ENCODE assay signal across 7 cellular contexts in the genomic region with DNA sequence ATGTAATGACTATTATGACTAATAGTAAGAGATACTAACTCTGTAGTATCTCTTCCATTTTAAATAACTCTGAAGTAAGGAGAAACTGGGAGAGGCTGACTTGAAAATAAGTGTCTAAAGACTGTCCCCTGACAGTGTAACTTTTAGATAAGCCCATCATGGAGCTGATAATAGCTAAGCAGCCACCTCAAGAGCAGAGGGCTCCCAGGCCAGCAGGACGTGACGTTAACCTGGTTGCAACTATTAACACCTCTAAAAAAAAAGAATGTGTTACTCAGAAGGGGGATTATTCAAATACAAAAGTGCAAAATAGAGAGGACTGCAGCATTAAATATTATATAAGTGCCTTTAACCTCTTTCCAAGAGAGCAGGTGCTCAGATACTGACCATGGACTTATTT. TPM values are rescaled to one million over a fixed set of nuclear protein-coding genes. Genes with fewer than 3 reads are reported as not detected.
A peak's percentile ranks its signal among the peaks of the same experiment; 100 is the strongest.
DNase-seq lines count a peak whose midpoint lies in the region; ATAC-seq, FAIRE-seq and TF ChIP-seq lines count a peak whose summit lies in the region.
"Not testable (repeated sequence)": the region's sequence is repeated elsewhere in the genome, so short reads cannot be mapped to it uniquely, and the experiment has no call there.
"Had no signal": no experiment of that assay in that cellular context is flagged by ENCODE, and none has a peak within 500 bp of the region (broad histone marks: within the 10 kb centered on the region; RNA-seq: fewer than 3 reads in every experiment).

No MANE protein-coding gene starts in this region.

- intact Hi-C loops in K562 (cut with micrococcal nuclease); natural killer cell (cut with micrococcal nuclease): not testable (repeated sequence)

- not testable (repeated sequence) for H3K27me3 Mint-ChIP-seq in immature natural killer cell (ENCODE audit: low read depth in 3 of 3); natural killer cell (ENCODE audit: low read depth in 2 of 2)

- H3K4me3 ChIP-seq in K562, cardiac muscle cell: not testable (repeated sequence)

- in situ Hi-C loops in K562 (cut with MboI): not testable (repeated sequence)

- peak; percentile 74 for FAIRE-seq in K562 (lab: Jason Lieb, UNC)

- H3K4me1 Mint-ChIP-seq in immature natural killer cell (peaks cover 15 to 17% of the 10 kb centered on the region in 2 donors), natural killer cell (peaks cover 14 to 16% of the 10 kb centered on the region in 2 donors)

- H3K4me1 ChIP-seq in K562 (replicated peaks in 1 of 2; ENCODE audit: control insufficient read depth in 2 of 2, insufficient read depth in 2 of 2, low read length in 2 of 2): not testable (repeated sequence)
- H3K4me1 ChIP-seq in cardiac muscle cell (ENCODE audit: low read depth): peaks cover 24% of the 10 kb centered on the region

- not testable (repeated sequence) for H3K36me3 ChIP-seq in K562 (ENCODE audit: control insufficient read depth, insufficient read depth, low read length); cardiac muscle cell

- not testable (repeated sequence) for H3K27ac ChIP-seq in K562 (ENCODE audit: extremely low read depth, low read depth, low read length)
- H3K27ac ChIP-seq in cardiac muscle cell: peak overlapping the region; percentile 73

- not testable (repeated sequence) for H3K9me1 ChIP-seq in K562 (ENCODE audit: control insufficient read depth, insufficient read depth, low read length)

- H3K4me2 ChIP-seq in K562 (ENCODE audit: insufficient read depth, low read length): not testable (repeated sequence)

- POLR2A ChIA-PET in K562 (lab: Yijun Ruan, JAX): not testable (repeated sequence)

- DNase-seq in OCI-M1 (lab: John Stamatoyannopoulos, UW) (peak; percentile 47), K562 (ENCODE audit: extremely low read depth in 1 of 4, low spot score in 3 of 4) (peak in 1 of 4 experiments; percentile 22), erythroblast (lab: John Stamatoyannopoulos, UW) (peak; percentile 11 to 68), immature natural killer cell (peak; percentile 43 to 55 (median 45))
- not testable (repeated sequence) for DNase-seq in cardiac muscle cell (ENCODE audit: low read depth in 1 of 2, low spot score in 1 of 2); natural killer cell

- BruUV-seq in K562 (replicated peaks; lab: Mats Ljungman, UMichigan): not testable (repeated sequence)

- not testable (repeated sequence) for H4K20me1 ChIP-seq in K562 (replicated peaks; ENCODE audit: control insufficient read depth, insufficient read depth, low read length)

- not testable (repeated sequence) for TF ChIP-seq RAD21 in K562 (CRISPR knock-in tag; conservative IDR thresholded peaks at IDR 0.05 in 1 of 2, IDR thresholded peaks at IDR 0.05 in 1 of 2)

- H3K4me3 Mint-ChIP-seq in immature natural killer cell (peak overlapping the region in 3 of 5 donors; percentile 3 to 57 (median 22)), natural killer cell (peak overlapping the region; percentile 50)

- H3K27me3 ChIP-seq in K562 (ENCODE audit: control insufficient read depth in 2 of 2, insufficient read depth in 2 of 2, low read length in 2 of 2); cardiac muscle cell: not testable (repeated sequence)

- WGBS in K562 (ENCODE audit: insufficient coverage, low coverage, missing lambda C conversion rate): 6% methylated on average over 2 of the region's 2 CpGs

- not testable (repeated sequence) for TF ChIP-seq CTCF in K562 (IDR thresholded peaks at IDR 0.05 in 2 of 3, conservative IDR thresholded peaks at IDR 0.05 in 1 of 3; ENCODE audit: insufficient read depth in 2 of 3, low read depth in 1 of 3, low read length in 3 of 3); cardiac muscle cell (IDR thresholded peaks at IDR 0.05; ENCODE audit: low read depth, low read length); natural killer cell (IDR thresholded peaks at IDR 0.05)

- not testable (repeated sequence) for TF ChIP-seq EP300 in K562 (IDR thresholded peaks at IDR 0.05; ENCODE audit: low read length)

- CTCF ChIA-PET in K562 (lab: Yijun Ruan, JAX; ENCODE audit: low intra/inter-chr PET ratio): not testable (repeated sequence)

- H3K79me2 ChIP-seq in K562 (ENCODE audit: control insufficient read depth, insufficient read depth, low read length): not testable (repeated sequence)

- not testable (repeated sequence) for H3K36me3 Mint-ChIP-seq in immature natural killer cell, natural killer cell

- peak overlapping the region; percentile 29 to 83 (median 77) for H3K27ac Mint-ChIP-seq in immature natural killer cell
- H3K27ac Mint-ChIP-seq in natural killer cell: peak overlapping the region; percentile 70 to 72

- not testable (repeated sequence) for TF ChIP-seq POLR2A in K562 (conservative IDR thresholded peaks at IDR 0.05); erythroblast (IDR thresholded peaks at IDR 0.05; ENCODE audit: low read length)

- ATAC-seq in K562: peak; percentile 94
- ATAC-seq in natural killer cell: peak; percentile 92 to 98 (median 98)

- not testable (repeated sequence) for H3K9ac ChIP-seq in K562 (ENCODE audit: insufficient read depth in 1 of 2, low read depth in 2 of 2, low read length in 2 of 2)

- H3K9me3 ChIP-seq in K562 (replicated peaks; ENCODE audit: control insufficient read depth, insufficient read depth, low read depth, low read length); cardiac muscle cell (ENCODE audit: low read depth): not testable (repeated sequence)

- H2AFZ ChIP-seq in K562 (ENCODE audit: low read depth, low read length): not testable (repeated sequence)

- H3K9me3 Mint-ChIP-seq in immature natural killer cell, natural killer cell: not testable (repeated sequence)

TF ChIP-seq in K562, 482 proteins besides CTCF, POLR2A, EP300 and RAD21:
- 0 out of 2 replicates have a peak, but pooled peaks have one; percentile 15 for TF ChIP-seq GABPA (tag; conservative IDR thresholded peaks at IDR 0.05; ENCODE audit: low read depth)

RNA-seq across cellular contexts. Expression of gene C1QTNF3, which starts 34.6 kb away (rescaled TPM):
- 3.7 and 5.2 TPM in 2 replicates for total RNA-seq in K562 (2011; cell fraction: chromatin; rRNA removed; ENCODE audit: low replicate concordance)
- 1.5 and 2.1 TPM in 2 replicates for total RNA-seq in K562 (2011; cell fraction: nucleolus; rRNA removed)
- 4.3 and 5.7 TPM in 2 replicates for total RNA-seq in K562 (2011; cell fraction: nucleoplasm; rRNA removed)
- 1.7 and 2.9 TPM in 2 replicates for total RNA-seq in K562 (2014; rRNA removed)
- total RNA-seq in K562 (2014; rRNA removed; fragmentation: Illumina TruSeq; extraction: Trizol): 1.8 and 2.4 TPM in 2 replicates
- 3.0 and 3.3 TPM in 2 replicates for total RNA-seq in K562 (2015; rRNA removed; fragmentation: Illumina TruSeq; extraction: Trizol)
- total RNA-seq in K562 (2021): 0.96 and 1.8 TPM in 2 replicates
- polyA plus RNA-seq in K562 (2011; rRNA removed): 1.9 and 3.0 TPM in 2 replicates
- polyA plus RNA-seq in K562 (2011; cell fraction: cytosol; rRNA removed): 0.30 and 1.3 TPM in 2 replicates
- polyA plus RNA-seq in K562 (2011; cell fraction: nucleus; rRNA removed): 6.3 and 11.8 TPM in 2 replicates
- polyA plus RNA-seq in K562 (2012): 2.0 and 4.1 TPM in 2 replicates
- 1.9 and 2.3 TPM in 2 replicates for polyA plus RNA-seq in K562 (2014; fragmentation: Illumina TruSeq; extraction: Trizol)
- polyA plus RNA-seq in K562 (2014; fragmentation: Nextera tagmentation; extraction: Ambion mirVana): under 1 TPM; 0.51 to 0.62 TPM
- polyA plus RNA-seq in K562 (2014; rRNA removed): 2.0 and 2.4 TPM in 2 replicates
- 1.9 and 3.8 TPM in 2 replicates for polyA minus RNA-seq in K562 (2011; rRNA and poly(A)+ RNA removed)
- not detected in 2 replicates for polyA minus RNA-seq in K562 (2011; cell fraction: cytosol; rRNA and poly(A)+ RNA removed)
- polyA minus RNA-seq in K562 (2011; cell fraction: nucleus; rRNA and poly(A)+ RNA removed): 2.3 and 3.7 TPM in 2 replicates
- total RNA-seq in cardiac muscle cell: 3.7 and 4.6 TPM in 2 replicates
- polyA plus RNA-seq in cardiac muscle cell: 0.91 and 3.2 TPM in 2 replicates
- under 1 TPM in 2 of 3 donors, not detected in 1; 0.27 to 0.82 TPM for polyA plus RNA-seq in immature natural killer cell
- 10 to 100 TPM; 10.5 to 11.4 (median 11.3) TPM for total RNA-seq in natural killer cell
- polyA plus RNA-seq: CD14-positive monocyte had no signal
